ENCODE assay signal across 8 cellular contexts in the genomic region with DNA sequence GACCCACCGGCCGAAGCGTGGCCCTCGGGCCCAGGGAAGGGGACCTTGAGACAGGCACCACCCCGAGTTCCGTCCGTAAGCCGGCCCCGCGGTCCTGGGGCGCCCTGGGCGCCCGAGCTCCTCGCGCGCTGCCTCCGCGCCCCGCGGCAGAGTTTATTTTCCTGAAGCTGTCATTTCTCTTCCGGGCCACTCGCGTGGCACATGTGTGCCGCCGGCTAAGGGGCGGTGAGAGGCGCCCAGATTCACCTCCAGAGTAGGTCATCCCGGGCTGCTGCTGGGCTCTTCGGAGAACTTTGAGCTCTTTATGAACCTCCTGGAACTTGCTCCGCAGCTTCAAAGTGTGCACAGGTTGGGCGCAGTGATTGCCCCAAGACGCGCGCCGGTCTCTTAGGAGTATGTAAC. TPM values are rescaled to one million over a fixed set of nuclear protein-coding genes. Genes with fewer than 3 reads are reported as not detected.
DNase-seq lines count a peak whose midpoint lies in the region; ATAC-seq and TF ChIP-seq lines count a peak whose summit lies in the region.

No MANE protein-coding gene starts in this region.

- peaks cover 31% of the 10 kb centered on the region for H3K79me2 ChIP-seq in mesendoderm (ENCODE audit: control insufficient read depth, insufficient read depth, low read length)

- no peak overlapping the region for H3K27ac ChIP-seq in mesendoderm (ENCODE audit: low read depth, low read length)
- peak overlapping the region in 1 of 2 donors; percentile 86 for H3K27ac ChIP-seq in testis

- peak; percentile 12 for ATAC-seq in HG02870 (IDR thresholded peaks at IDR 0.05; ENCODE audit: unreplicated experiment)

- no peak overlapping the region for H2AK5ac ChIP-seq in mesendoderm (ENCODE audit: low read length)

- H3K56ac ChIP-seq in mesendoderm (ENCODE audit: low read length) = peak overlapping the region; percentile 100

- H2BK15ac ChIP-seq in mesendoderm (replicated peaks; ENCODE audit: low read depth) = no peak overlapping the region

- no peak overlapping the region for H3K23ac ChIP-seq in mesendoderm (ENCODE audit: low read length)

- DNase-seq in T follicular helper cell (ENCODE audit: low read depth) = peak; percentile 25
- peak; percentile 48 for DNase-seq in central memory CD4-positive, alpha-beta T cell
- DNase-seq in mesendoderm = peak; percentile 40
- DNase-seq in testis = peak; percentile 23
- no peak for DNase-seq in inferior parietal cortex (ENCODE audit: extremely low spot score)
- no peak for DNase-seq in islet precursor cell

- no peaks in the 10 kb centered on the region for H3K27me3 ChIP-seq in mesendoderm (ENCODE audit: insufficient read depth, low read length, poor library complexity)
- H3K27me3 ChIP-seq in testis = no peaks in the 10 kb centered on the region

- TF ChIP-seq CTCF in testis (IDR thresholded peaks at IDR 0.05) = no peak

- no peak overlapping the region for H4K8ac ChIP-seq in mesendoderm (ENCODE audit: low read depth, low read length)

- H3K9me3 ChIP-seq in ES-I3 (ENCODE audit: control insufficient read depth, insufficient read depth, low read length) (no peaks in the 10 kb centered on the region), testis (no peaks in the 10 kb centered on the region)

- intact Hi-C loops in testis (cut with DNase I; ENCODE audit: low total_unique reads) = no loop called here

- H4K5ac ChIP-seq in mesendoderm (ENCODE audit: low read length) = no peak overlapping the region

- H3K4ac ChIP-seq in mesendoderm (ENCODE audit: low read depth, low read length) = peak overlapping the region; percentile 47

- H3K4me3 ChIP-seq in mesendoderm (ENCODE audit: low read length) (peak overlapping the region; percentile 95), testis (peak overlapping the region; percentile 65 to 87)

- no CpG with 5 or more reads among the region's 35 CpGs for WGBS in mesendoderm (ENCODE audit: extremely low coverage, insufficient coverage, low lambda C conversion rate)
- WGBS in testis, 2 donors = 0 to 3% methylated on average over 13 to 31 of the region's 35 CpGs

- H3K9ac ChIP-seq in ES-I3 (ENCODE audit: low read depth, low read length) (peak overlapping the region; percentile 97), mesendoderm (ENCODE audit: low read length) (peak overlapping the region; percentile 98)

- H2BK5ac ChIP-seq in mesendoderm (ENCODE audit: low read length) = no peak overlapping the region

- no peak for TF ChIP-seq POLR2A in testis (IDR thresholded peaks at IDR 0.05)

- peak overlapping the region; percentile 33 for H3K18ac ChIP-seq in mesendoderm (ENCODE audit: low read length)

- H3K4me1 ChIP-seq in ES-I3 (ENCODE audit: insufficient read depth, low read length) (peaks cover 6% of the 10 kb centered on the region), mesendoderm (ENCODE audit: control insufficient read depth, low read depth, low read length) (peaks cover 6% of the 10 kb centered on the region), testis (peaks cover 5% of the 10 kb centered on the region)

- peaks cover 13% of the 10 kb centered on the region for H3K79me1 ChIP-seq in mesendoderm (ENCODE audit: low read length)

- H2BK120ac ChIP-seq in mesendoderm (ENCODE audit: low read depth, low read length) = no peak overlapping the region

- H3K4me2 ChIP-seq in mesendoderm (ENCODE audit: low read length) = peak overlapping the region; percentile 52

- H3K36me3 ChIP-seq in ES-I3 (ENCODE audit: insufficient read depth, low read length) = no peaks in the 10 kb centered on the region
- H3K36me3 ChIP-seq in mesendoderm (ENCODE audit: control insufficient read depth, insufficient read depth, low read length) = no peaks in the 10 kb centered on the region
- H3K36me3 ChIP-seq in testis (ENCODE audit: low read depth, missing control alignments) = no peaks in the 10 kb centered on the region

RNA-seq across cellular contexts. Expression of a gene that starts 0.5 kb away (rescaled TPM):
- polyA plus RNA-seq in mesendoderm (2013, experiment 1 of 2) = 44.2 TPM
- polyA plus RNA-seq in mesendoderm (2013, experiment 2 of 2) = 44.8 TPM
- total RNA-seq in testis = 10 to 100 TPM; 53.8 to 63.7 TPM
- polyA plus RNA-seq in testis (ENCODE audit: insufficient read depth, low read depth, low replicate concordance) = 59.6 TPM

Comparison
In these comparisons a context has a peak if more than half of its experiments do, and no peak if none do; other contexts are left out.
1. DNase-seq: peak in T follicular helper cell (single experiment), central memory CD4-positive, alpha-beta T cell (single experiment), mesendoderm (single experiment) and testis (single experiment); none in inferior parietal cortex (single experiment) and islet precursor cell (single experiment).